In genomic region chr14:68173227-68173972, GRCh38 we compare ENCODE assay signal across 15 cellular contexts.
DNase-seq lines count a peak whose midpoint lies in the region; ATAC-seq and TF ChIP-seq lines count a peak whose summit lies in the region.
"Had no signal": no experiment of that assay in that cellular context is flagged by ENCODE, and none has a peak within 500 bp of the region (broad histone marks: within the 10 kb centered on the region; RNA-seq: fewer than 3 reads in every experiment).

No MANE protein-coding gene starts in this region.

- no peaks in the 10 kb centered on the region for H3K9me3 ChIP-seq in PC-3 (ENCODE audit: low read length)
- H3K9me3 ChIP-seq: gastrocnemius medialis, suprapubic skin had no signal

- intact Hi-C loops in PC-3 (cut with micrococcal nuclease): loop anchor here (1.0 to 2.0 kb wide), 2 partner anchors 59 to 73 kb away; no protein-coding TSS in a partner anchor
- intact Hi-C loops in Right ventricle myocardium inferior (cut with DNase I): no loop called here

- no peaks in the 10 kb centered on the region for H3K9me2 ChIP-seq in PC-3 (replicated peaks; ENCODE audit: low read length)

- in situ Hi-C loops in ACHN (cut with HindIII; ENCODE audit: low pct_ligation_motif_present, low pct_unique_long_range_greater_than_20kb, low sequenced_read_pairs): no loop called here

- H3K27me3 Mint-ChIP-seq in osteocyte (ENCODE audit: unreplicated experiment): no peaks in the 10 kb centered on the region
- H3K27me3 Mint-ChIP-seq in activated T-cell treated with anti-CD3 and anti-CD28 coated beads, Interleukin-2, amount 50 U/mL, for 24 hours: no peaks in the 10 kb centered on the region
- H3K27me3 Mint-ChIP-seq: IgD-negative memory B cell had no signal

- TSS peak; percentile 41 for BruUV-seq in PC-3 (replicated peaks; lab: Mats Ljungman, UMichigan)

- H3K4me3 Mint-ChIP-seq in osteocyte (ENCODE audit: unreplicated experiment): no peak overlapping the region
- H3K4me3 Mint-ChIP-seq in activated T-cell treated with anti-CD3 and anti-CD28 coated beads, Interleukin-2, amount 50 U/mL, for 24 hours: no peak overlapping the region
- H3K4me3 Mint-ChIP-seq: IgD-negative memory B cell; naive thymus-derived CD4-positive, alpha-beta T cell had no signal

- POLR2A ChIA-PET in PC-3 (lab: Charles Lee; ENCODE audit: unreplicated experiment): interaction anchor here (0.6 to 0.7 kb wide), 2 partner anchors 20 to 45 kb away, joined by 4 to 6 read pairs; no protein-coding TSS in a partner anchor

- TF ChIP-seq CTCF in PC-3 (conservative IDR thresholded peaks at IDR 0.05; ENCODE audit: low read depth, low read length) (no peak), fibroblast of mammary gland (conservative IDR thresholded peaks at IDR 0.05; ENCODE audit: control insufficient read depth, insufficient read depth, low read depth, low read length) (no peak), osteocyte (IDR thresholded peaks at IDR 0.05) (no peak)

- peak overlapping the region; percentile 66 for H3K4me2 ChIP-seq in PC-3 (ENCODE audit: low read length)

- DNase-seq in ACHN (peak; percentile 43), PC-3 (no peak), fibroblast of mammary gland (ENCODE audit: low read depth) (peak; percentile 36), osteocyte (ENCODE audit: extremely low spot score, unreplicated experiment) (no peak), Right ventricle myocardium inferior (ENCODE audit: missing footprints) (no peak)
- no peak for DNase-seq in activated T-cell treated with anti-CD3 and anti-CD28 coated beads, Interleukin-2, amount 50 U/mL, for 24 hours
- DNase-seq in stimulated activated naive CD4-positive, alpha-beta T cell (lab: John Stamatoyannopoulos, UW): no peak
- DNase-seq: cortex of kidney; gastrocnemius medialis; naive thymus-derived CD4-positive, alpha-beta T cell; NCI-H1417 treated with DMSO at 0.1 percent for 48 hours; NCI-H510A had no signal

- peaks cover 13% of the 10 kb centered on the region for H3F3A ChIP-seq in PC-3 (ENCODE audit: low read length, unreplicated experiment)

- H3K36me3 ChIP-seq in PC-3 (ENCODE audit: low read depth, low read length): no peaks in the 10 kb centered on the region
- H3K36me3 ChIP-seq: gastrocnemius medialis, suprapubic skin had no signal

- H3K4me1 ChIP-seq in PC-3 (ENCODE audit: insufficient read depth, low read length): peaks cover 56% of the 10 kb centered on the region

- no peak overlapping the region for H3K4me3 ChIP-seq in PC-3 (ENCODE audit: low read length)
- no peak overlapping the region for H3K4me3 ChIP-seq in fibroblast of mammary gland (ENCODE audit: control insufficient read depth, low read depth, low read length)
- H3K4me3 ChIP-seq: gastrocnemius medialis, suprapubic skin had no signal

- peaks cover 3% of the 10 kb centered on the region for H3K9me3 Mint-ChIP-seq in osteocyte (ENCODE audit: unreplicated experiment)
- H3K9me3 Mint-ChIP-seq in activated T-cell treated with anti-CD3 and anti-CD28 coated beads, Interleukin-2, amount 50 U/mL, for 24 hours: no peaks in the 10 kb centered on the region
- H3K9me3 Mint-ChIP-seq: IgD-negative memory B cell had no signal

- H4K20me1 ChIP-seq in PC-3 (ENCODE audit: low read length): no peaks in the 10 kb centered on the region

- peak overlapping the region; percentile 6; the same call in 1 of the 2 replicates for H3K9ac ChIP-seq in PC-3 (ENCODE audit: low read length)

- H2AFZ ChIP-seq in PC-3 (ENCODE audit: low read length): no peak overlapping the region

- no peaks in the 10 kb centered on the region for H3K79me2 ChIP-seq in PC-3 (ENCODE audit: low read length)

- ATAC-seq in PC-3 (peak; percentile 7; the same call in 1 of the 2 replicates), HG03439 (IDR thresholded peaks at IDR 0.05; ENCODE audit: unreplicated experiment) (no peak), Right ventricle myocardium inferior (no peak)
- ATAC-seq: gastrocnemius medialis; naive thymus-derived CD4-positive, alpha-beta T cell had no signal

- CTCF ChIA-PET in PC-3 (lab: Charles Lee): interaction anchor here (0.5 kb wide), 1 partner anchor 229 kb away, joined by 11 read pairs; no protein-coding TSS in a partner anchor

- H3K27ac ChIP-seq in PC-3 (ENCODE audit: low read length): peak overlapping the region; percentile 69
- H3K27ac ChIP-seq: gastrocnemius medialis, suprapubic skin had no signal

- H3K4me1 Mint-ChIP-seq in osteocyte (ENCODE audit: unreplicated experiment): peaks cover 39% of the 10 kb centered on the region
- peaks cover 2% of the 10 kb centered on the region for H3K4me1 Mint-ChIP-seq in activated T-cell treated with anti-CD3 and anti-CD28 coated beads, Interleukin-2, amount 50 U/mL, for 24 hours (ENCODE audit: low read depth)
- H3K4me1 Mint-ChIP-seq: IgD-negative memory B cell had no signal

- H3K36me3 Mint-ChIP-seq in osteocyte (ENCODE audit: unreplicated experiment): no peaks in the 10 kb centered on the region
- no peaks in the 10 kb centered on the region for H3K36me3 Mint-ChIP-seq in activated T-cell treated with anti-CD3 and anti-CD28 coated beads, Interleukin-2, amount 50 U/mL, for 24 hours (ENCODE audit: low read depth)

- peak overlapping the region; percentile 29 for H3K27ac Mint-ChIP-seq in osteocyte (ENCODE audit: unreplicated experiment)
- H3K27ac Mint-ChIP-seq in activated T-cell treated with anti-CD3 and anti-CD28 coated beads, Interleukin-2, amount 50 U/mL, for 24 hours: no peak overlapping the region
- H3K27ac Mint-ChIP-seq: IgD-negative memory B cell; naive thymus-derived CD4-positive, alpha-beta T cell had no signal

- H3K27me3 ChIP-seq in PC-3 (ENCODE audit: low read length): no peaks in the 10 kb centered on the region
- H3K27me3 ChIP-seq: gastrocnemius medialis, suprapubic skin had no signal

Comparison
In these comparisons a context has a peak if more than half of its experiments do, and no peak if none do; other contexts are left out.
1. DNase-seq: peak in ACHN (single experiment) and fibroblast of mammary gland (single experiment); none in PC-3 (single experiment), osteocyte (single experiment), activated T-cell treated with anti-CD3 and anti-CD28 coated beads, Interleukin-2, amount 50 U/mL, for 24 hours (single experiment), stimulated activated naive CD4-positive, alpha-beta T cell (0 of 6) and Right ventricle myocardium inferior (single experiment).